Comparison of ENCODE assay signal across 1 cellular context in the genomic region with DNA sequence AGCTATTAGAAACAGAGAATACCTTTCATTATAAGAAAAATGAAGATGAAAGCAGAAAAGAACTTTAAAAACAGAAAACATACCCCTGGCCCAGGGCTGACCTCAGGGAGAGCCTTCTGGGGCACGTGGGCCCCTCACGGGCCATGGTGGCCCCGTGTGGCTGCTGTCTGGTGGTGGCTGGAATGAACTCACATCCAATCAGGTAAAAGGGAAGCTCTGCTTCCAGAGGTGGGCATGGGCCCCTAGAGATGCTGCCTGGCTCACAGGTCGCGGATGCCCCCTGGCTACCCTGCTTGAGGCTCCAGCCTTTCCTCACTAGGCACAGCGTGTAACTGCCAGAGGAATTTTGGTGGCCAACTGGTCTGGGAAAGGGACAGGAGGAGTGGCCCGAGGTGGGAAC.
TF ChIP-seq lines count a peak whose summit lies in the region.

No MANE protein-coding gene starts in this region.

TF ChIP-seq in H1, 55 proteins besides CTCF, POLR2A, EP300 and RAD21 (continued from another document):
- TF ChIP-seq JUN (IDR thresholded peaks at IDR 0.05; ENCODE audit: low read depth, low read length) (no peak), KDM1A (IDR thresholded peaks at IDR 0.05; ENCODE audit: borderline replicate concordance, low read length) (no peak), SAP30 (IDR thresholded peaks at IDR 0.05; ENCODE audit: insufficient read depth, insufficient replicate concordance, low read length) (no peak), BACH1 (IDR thresholded peaks at IDR 0.05; ENCODE audit: low read length) (no peak), TAF1 (IDR thresholded peaks at IDR 0.05; ENCODE audit: low read depth, low read length) (no peak), CHD1 (IDR thresholded peaks at IDR 0.05; ENCODE audit: low read depth, low read length) (no peak), BCL11A (IDR thresholded peaks at IDR 0.05; ENCODE audit: low read depth in 2 of 2, low read length in 2 of 2) (no peak)
- TF ChIP-seq, protein P1, sequence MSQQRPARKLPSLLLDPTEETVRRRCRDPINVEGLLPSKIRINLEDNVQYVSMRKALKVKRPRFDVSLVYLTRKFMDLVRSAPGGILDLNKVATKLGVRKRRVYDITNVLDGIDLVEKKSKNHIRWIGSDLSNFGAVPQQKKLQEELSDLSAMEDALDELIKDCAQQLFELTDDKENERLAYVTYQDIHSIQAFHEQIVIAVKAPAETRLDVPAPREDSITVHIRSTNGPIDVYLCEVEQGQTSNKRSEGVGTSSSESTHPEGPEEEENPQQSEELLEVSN (IDR thresholded peaks at IDR 0.05), result no peak
- TF ChIP-seq, protein P2, sequence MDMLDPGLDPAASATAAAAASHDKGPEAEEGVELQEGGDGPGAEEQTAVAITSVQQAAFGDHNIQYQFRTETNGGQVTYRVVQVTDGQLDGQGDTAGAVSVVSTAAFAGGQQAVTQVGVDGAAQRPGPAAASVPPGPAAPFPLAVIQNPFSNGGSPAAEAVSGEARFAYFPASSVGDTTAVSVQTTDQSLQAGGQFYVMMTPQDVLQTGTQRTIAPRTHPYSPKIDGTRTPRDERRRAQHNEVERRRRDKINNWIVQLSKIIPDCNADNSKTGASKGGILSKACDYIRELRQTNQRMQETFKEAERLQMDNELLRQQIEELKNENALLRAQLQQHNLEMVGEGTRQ (IDR thresholded peaks at IDR 0.05; ENCODE audit: low read length), result no peak
- TF ChIP-seq, protein P3, sequence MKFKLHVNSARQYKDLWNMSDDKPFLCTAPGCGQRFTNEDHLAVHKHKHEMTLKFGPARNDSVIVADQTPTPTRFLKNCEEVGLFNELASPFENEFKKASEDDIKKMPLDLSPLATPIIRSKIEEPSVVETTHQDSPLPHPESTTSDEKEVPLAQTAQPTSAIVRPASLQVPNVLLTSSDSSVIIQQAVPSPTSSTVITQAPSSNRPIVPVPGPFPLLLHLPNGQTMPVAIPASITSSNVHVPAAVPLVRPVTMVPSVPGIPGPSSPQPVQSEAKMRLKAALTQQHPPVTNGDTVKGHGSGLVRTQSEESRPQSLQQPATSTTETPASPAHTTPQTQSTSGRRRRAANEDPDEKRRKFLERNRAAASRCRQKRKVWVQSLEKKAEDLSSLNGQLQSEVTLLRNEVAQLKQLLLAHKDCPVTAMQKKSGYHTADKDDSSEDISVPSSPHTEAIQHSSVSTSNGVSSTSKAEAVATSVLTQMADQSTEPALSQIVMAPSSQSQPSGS (IDR thresholded peaks at IDR 0.05; ENCODE audit: low read length), result no peak
